ENCODE assay signal across 12 cellular contexts in genomic region chr15:73239564-73240208, GRCh38.
A peak's percentile ranks its signal among the peaks of the same experiment; 100 is the strongest.
DNase-seq lines count a peak whose midpoint lies in the region; TF ChIP-seq lines count a peak whose summit lies in the region.
"Had no signal": no experiment of that assay in that cellular context is flagged by ENCODE, and none has a peak within 500 bp of the region (broad histone marks: within the 10 kb centered on the region; RNA-seq: fewer than 3 reads in every experiment).

No MANE protein-coding gene starts in this region.

- intact Hi-C loops in A673 (cut with micrococcal nuclease; ENCODE audit: unreplicated experiment): loop anchor here (10.0 kb wide), 2 partner anchors 115 to 185 kb away; partner anchors contain the start of gene NEO1

- CTCF ChIA-PET in A673 (lab: Charles Lee): no interaction called here

- no peaks in the 10 kb centered on the region for H3K9me3 ChIP-seq in A673 (ENCODE audit: low read depth, low read length, poor library complexity, severe bottlenecking)
- H3K9me3 ChIP-seq: thoracic aorta had no signal

- no peak overlapping the region for H3K27ac ChIP-seq in A673 (ENCODE audit: low read depth, low read length, poor library complexity, severe bottlenecking)

- H3K27me3 ChIP-seq in A673 (replicated peaks; ENCODE audit: insufficient read depth, low read depth, low read length, poor library complexity): no peaks in the 10 kb centered on the region

- in situ Hi-C loops in SK-MEL-5 (cut with HindIII; ENCODE audit: low pct_unique_long_range_greater_than_20kb, low sequenced_read_pairs): no loop called here

- H3K4me1 ChIP-seq in A673 (ENCODE audit: insufficient read depth, low read length, poor library complexity, severe bottlenecking): no peaks in the 10 kb centered on the region

- no peaks in the 10 kb centered on the region for H3K36me3 ChIP-seq in A673 (ENCODE audit: insufficient read depth, low read length, poor library complexity, severe bottlenecking)

- POLR2A ChIA-PET in A673 (lab: Charles Lee; ENCODE audit: low non-redundant PET): no interaction called here

- TF ChIP-seq CTCF in A673 (conservative IDR thresholded peaks at IDR 0.05; ENCODE audit: low read depth, low read length) (peak; percentile 30; the same call in 1 of the 2 replicates), foreskin fibroblast (IDR thresholded peaks at IDR 0.05; ENCODE audit: low read depth, low read length) (peak; percentile 14)

- no peak overlapping the region for H3K4me3 ChIP-seq in A673 (ENCODE audit: low read depth, low read length, poor library complexity, severe bottlenecking)
- H3K4me3 ChIP-seq in foreskin fibroblast (ENCODE audit: low read depth in 1 of 2, low read length in 2 of 2): no peak overlapping the region
- H3K4me3 ChIP-seq: thoracic aorta had no signal

- no TSS peak for BruUV-seq in A673 (replicated peaks; lab: Mats Ljungman, UMichigan)

- DNase-seq in A673 (ENCODE audit: low spot score): no peak
- DNase-seq in H4 (ENCODE audit: low spot score): peak; percentile 44
- peak; percentile 45 for DNase-seq in SK-MEL-5 (ENCODE audit: low read depth, low spot score)
- peak in 1 of 2 donors; percentile 13 for DNase-seq in foreskin fibroblast
- DNase-seq in activated CD4-positive, alpha-beta T cell treated with anti-CD3 and anti-CD28 coated beads, Interleukin-2, amount 50 U/mL, for 48 hours: no peak
- DNase-seq in mucosa of gallbladder (ENCODE audit: low spot score): no peak
- DNase-seq in stimulated activated naive CD4-positive, alpha-beta T cell treated with Interleukin-2 at 50 U/mL for 16 hours (lab: John Stamatoyannopoulos, UW): no peak
- no peak for DNase-seq in RPMI8226
- DNase-seq: activated effector memory CD4-positive, alpha-beta T cell treated with anti-CD3 and anti-CD28 coated beads, Interleukin-2, amount 50 U/mL, for 16 hours; CD4-positive, alpha-beta T cell; stimulated activated CD4-positive, alpha-beta T cell treated with anti-CD3 and anti-CD28 coated beads, Interleukin-4, amount 100 ng/mL, for 24 hours had no signal

Comparison
In these comparisons a context has a peak if more than half of its experiments do, and no peak if none do; other contexts are left out.
1. DNase-seq: peak in H4 (single experiment) and SK-MEL-5 (single experiment); none in A673 (single experiment), activated CD4-positive, alpha-beta T cell treated with anti-CD3 and anti-CD28 coated beads, Interleukin-2, amount 50 U/mL, for 48 hours (0 of 2), mucosa of gallbladder (single experiment), stimulated activated naive CD4-positive, alpha-beta T cell treated with Interleukin-2 at 50 U/mL for 16 hours (single experiment) and RPMI8226 (single experiment).